15 cellular contexts compared by ENCODE assay signal in the genomic region with DNA sequence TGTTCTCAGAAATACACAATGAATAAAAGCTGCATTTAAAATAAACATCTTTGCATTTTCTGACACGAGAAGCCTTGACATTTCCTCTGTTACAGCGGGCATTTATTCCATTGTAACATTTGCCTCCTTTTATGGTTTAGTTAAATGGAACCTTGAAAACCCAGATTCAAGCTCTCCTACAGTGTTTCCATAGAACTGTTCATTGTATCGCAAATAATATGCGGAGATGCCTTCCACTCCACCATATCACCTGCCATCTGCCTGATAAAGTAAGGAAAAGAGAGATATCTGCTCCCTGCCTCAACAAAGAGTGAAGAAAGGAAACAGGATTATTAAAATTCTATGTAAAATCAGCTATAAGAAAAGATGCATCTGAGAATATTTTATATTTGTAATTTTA.
"Had no signal": no experiment of that assay in that cellular context is flagged by ENCODE, and none has a peak within 500 bp of the region (broad histone marks: within the 10 kb centered on the region; RNA-seq: fewer than 3 reads in every experiment).

No MANE protein-coding gene starts in this region.

- H3K27me3 Mint-ChIP-seq: activated CD4-positive, alpha-beta memory T cell treated with anti-CD3 and anti-CD28 coated beads, Interleukin-2, amount 10 ng/mL, durations not matched to agents 7 days and 5 days; activated naive CD8-positive, alpha-beta T cell; stimulated activated memory B cell treated with anti-CD40 and anti-IgM and Interleukin-4, amounts not matched to agents 10 μg/mL and 1 μg/mL and 100 μg/mL, for 72 hours had no signal

- H3K27ac ChIP-seq: dorsolateral prefrontal cortex, parathyroid adenoma had no signal

- H3K79me2 ChIP-seq: parathyroid adenoma had no signal

- H2AFZ ChIP-seq: parathyroid adenoma had no signal

- H3K9ac ChIP-seq: parathyroid adenoma had no signal

- H3K4me1 ChIP-seq: parathyroid adenoma had no signal

- DNase-seq: activated CD4-positive, alpha-beta memory T cell treated with anti-CD3 and anti-CD28 coated beads, Interleukin-2, amount 10 ng/mL, durations not matched to agents 7 days and 5 days; activated CD4-positive, alpha-beta T cell treated with anti-CD3 and anti-CD28 coated beads for 4 hours; activated gamma-delta T cell; activated T-cell treated with anti-CD3 and anti-CD28 coated beads, Interleukin-2, amount 50 U/mL, for 72 hours; amniotic stem cell; dorsolateral prefrontal cortex; islet precursor cell; stimulated activated CD4-positive, alpha-beta T cell treated with anti-CD3 and anti-CD28 coated beads, Interleukin-2, amount 100 ng/mL, for 48 hours had no signal

- H3K9me3 Mint-ChIP-seq: mesothelial cell of epicardium; neural crest cell; stimulated activated memory B cell treated with anti-CD40 and anti-IgM and Interleukin-4, amounts not matched to agents 10 μg/mL and 1 μg/mL and 100 μg/mL, for 72 hours had no signal

- H3K4me1 Mint-ChIP-seq: activated CD4-positive, alpha-beta memory T cell treated with anti-CD3 and anti-CD28 coated beads, Interleukin-2, amount 10 ng/mL, durations not matched to agents 7 days and 5 days; mesothelial cell of epicardium; stimulated activated memory B cell treated with anti-CD40 and anti-IgM and Interleukin-4, amounts not matched to agents 10 μg/mL and 1 μg/mL and 100 μg/mL, for 72 hours had no signal

- H3K27ac Mint-ChIP-seq: activated CD4-positive, alpha-beta memory T cell treated with anti-CD3 and anti-CD28 coated beads, Interleukin-2, amount 10 ng/mL, durations not matched to agents 7 days and 5 days; activated naive CD8-positive, alpha-beta T cell; activated T-cell treated with anti-CD3 and anti-CD28 coated beads, Interleukin-2, amount 50 U/mL, for 72 hours; mesothelial cell of epicardium; stimulated activated memory B cell treated with anti-CD40 and anti-IgM and Interleukin-4, amounts not matched to agents 10 μg/mL and 1 μg/mL and 100 μg/mL, for 72 hours had no signal

- H3K4me3 Mint-ChIP-seq: activated CD4-positive, alpha-beta memory T cell treated with anti-CD3 and anti-CD28 coated beads, Interleukin-2, amount 10 ng/mL, durations not matched to agents 7 days and 5 days; activated naive CD8-positive, alpha-beta T cell; activated T-cell treated with anti-CD3 and anti-CD28 coated beads, Interleukin-2, amount 50 U/mL, for 72 hours; mesothelial cell of epicardium; neural crest cell; stimulated activated memory B cell treated with anti-CD40 and anti-IgM and Interleukin-4, amounts not matched to agents 10 μg/mL and 1 μg/mL and 100 μg/mL, for 72 hours had no signal

- H3K4me3 ChIP-seq: dorsolateral prefrontal cortex, lung, tibial nerve had no signal

- H3K36me3 Mint-ChIP-seq: activated naive CD8-positive, alpha-beta T cell; mesothelial cell of epicardium; stimulated activated memory B cell treated with anti-CD40 and anti-IgM and Interleukin-4, amounts not matched to agents 10 μg/mL and 1 μg/mL and 100 μg/mL, for 72 hours had no signal

- H3K27me3 ChIP-seq: dorsolateral prefrontal cortex, tibial nerve had no signal

- H3K9me3 ChIP-seq: tibial nerve had no signal
